In the genomic region with DNA sequence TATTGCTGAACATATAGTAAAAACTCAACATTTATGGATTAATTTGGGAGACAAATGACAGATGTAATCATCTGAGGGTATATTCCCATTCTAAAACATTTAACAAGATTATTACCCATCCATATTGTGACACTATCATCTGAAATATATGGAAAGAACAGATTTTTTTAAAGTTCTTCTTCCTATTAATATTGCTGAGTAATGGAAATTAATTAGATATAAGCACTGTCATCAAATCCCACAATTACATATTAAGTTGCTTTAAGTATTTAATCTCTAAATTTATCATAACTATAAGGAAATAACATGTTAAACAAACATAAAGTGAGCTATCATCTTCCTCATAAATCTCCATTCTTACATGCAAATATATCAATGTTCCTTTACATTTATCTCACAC, we compare ENCODE assay signal across 9 cellular contexts.
"Had no signal": no experiment of that assay in that cellular context is flagged by ENCODE, and none has a peak within 500 bp of the region (broad histone marks: within the 10 kb centered on the region; RNA-seq: fewer than 3 reads in every experiment).

No MANE protein-coding gene starts in this region.

- FAIRE-seq: H54, HTR-8/SVneo had no signal

- H3K9ac ChIP-seq: GM23248, KMS-11 had no signal

- H3K4me3 ChIP-seq: GM23248 had no signal

- H3K27ac ChIP-seq: GM23248, KMS-11 had no signal

- H3K4me2 ChIP-seq: KMS-11 had no signal

- DNase-seq: GM23248, GOT3, H9, HCEC 1CT, Karpas-422, KBM-7 had no signal

- H2AFZ ChIP-seq: GM23248 had no signal
